In genomic region chr4:42460043-42460442, GRCh38 we compare ENCODE assay signal across 13 cellular contexts.
DNase-seq lines count a peak whose midpoint lies in the region; ATAC-seq, FAIRE-seq and TF ChIP-seq lines count a peak whose summit lies in the region.
"Had no signal": no experiment of that assay in that cellular context is flagged by ENCODE, and none has a peak within 500 bp of the region (broad histone marks: within the 10 kb centered on the region; RNA-seq: fewer than 3 reads in every experiment).

No MANE protein-coding gene starts in this region.

- H3K9me3 Mint-ChIP-seq in Caco-2 (ENCODE audit: unreplicated experiment) = no peaks in the 10 kb centered on the region

- no peaks in the 10 kb centered on the region; the same call in 1 of the 2 replicates for H3K36me3 ChIP-seq in Caco-2 (ENCODE audit: control insufficient read depth, insufficient read depth, low read length)
- H3K36me3 ChIP-seq: ovary had no signal

- no peaks in the 10 kb centered on the region for H3K9me3 ChIP-seq in Caco-2
- H3K9me3 ChIP-seq: A549, ovary, transverse colon had no signal

- intact Hi-C loops in Caco-2 (cut with micrococcal nuclease; ENCODE audit: unreplicated experiment) = loop anchor here (5.0 kb wide), 1 partner anchor 58 kb away; no protein-coding TSS in a partner anchor

- H3K4me1 ChIP-seq in Caco-2 = peaks cover 4% of the 10 kb centered on the region; the same call in 1 of the 2 replicates
- H3K4me1 ChIP-seq: A549, transverse colon had no signal

- BruUV-seq in Caco-2 (replicated peaks; lab: Mats Ljungman, UMichigan) = no TSS peak

- POLR2A ChIA-PET in Caco-2 (lab: Charles Lee) = no interaction called here

- peak; percentile 46 to 58 for DNase-seq in Caco-2
- DNase-seq in GM19238 (ENCODE audit: insufficient read length, low spot score) = peak; percentile 11
- no peak for DNase-seq in stimulated activated CD4-positive, alpha-beta T cell treated with anti-CD3 and anti-CD28 coated beads, Interleukin-4, amount 100 ng/mL, for 4 hours
- no peak for DNase-seq in OCI-M2 (lab: John Stamatoyannopoulos, UW; ENCODE audit: unreplicated experiment)
- DNase-seq in hepatic stellate cell (ENCODE audit: low spot score) = no peak
- DNase-seq in H54 (ENCODE audit: insufficient read length, low spot score) = no peak
- DNase-seq: cerebellar nuclear complex, NCI-H146, ovary, transverse colon had no signal

- FAIRE-seq in H54 (lab: Jason Lieb, UNC) = no peak
- FAIRE-seq: A549 had no signal

- H3K27me3 ChIP-seq in Caco-2 (replicated peaks; ENCODE audit: control insufficient read depth, insufficient read depth, low read length) = no peaks in the 10 kb centered on the region
- H3K27me3 ChIP-seq: ovary, transverse colon had no signal

- H3K4me3 ChIP-seq in Caco-2 (ENCODE audit: low read depth, low read length) = no peak overlapping the region
- H3K4me3 ChIP-seq: A549, ovary, transverse colon had no signal

- H3K27me3 Mint-ChIP-seq in Caco-2 (ENCODE audit: insufficient read depth, unreplicated experiment) = no peaks in the 10 kb centered on the region

- no peak for TF ChIP-seq POLR2A in H54 (IDR thresholded peaks at IDR 0.05; ENCODE audit: low read depth, low read length)

- H3K27ac Mint-ChIP-seq in Caco-2 (ENCODE audit: unreplicated experiment) = no peak overlapping the region

- CTCF ChIA-PET in Caco-2 (lab: Charles Lee) = no interaction called here

- no peaks in the 10 kb centered on the region for H3K4me1 Mint-ChIP-seq in Caco-2 (ENCODE audit: low read depth, unreplicated experiment)

- peaks cover 18% of the 10 kb centered on the region for H3K36me3 Mint-ChIP-seq in Caco-2 (ENCODE audit: insufficient read depth, unreplicated experiment)

- TF ChIP-seq CTCF in Caco-2 (IDR thresholded peaks at IDR 0.05; ENCODE audit: insufficient read depth in 1 of 2, low read depth in 1 of 2, low read length in 1 of 2, severe bottlenecking in 1 of 2, unreplicated experiment in 1 of 2) = no peak

- ATAC-seq in HG02610 (IDR thresholded peaks at IDR 0.05; ENCODE audit: unreplicated experiment) (peak; percentile 99), HG03378 (IDR thresholded peaks at IDR 0.05; ENCODE audit: unreplicated experiment) (peak; percentile 100)
- ATAC-seq: A549 had no signal

- H3K4me3 Mint-ChIP-seq in Caco-2 (ENCODE audit: unreplicated experiment) = no peak overlapping the region

Comparison
In these comparisons a context has a peak if more than half of its experiments do, and no peak if none do; other contexts are left out.
1. DNase-seq: peak in Caco-2 (2 of 2) and GM19238 (single experiment); none in stimulated activated CD4-positive, alpha-beta T cell treated with anti-CD3 and anti-CD28 coated beads, Interleukin-4, amount 100 ng/mL, for 4 hours (0 of 2), OCI-M2 (single experiment), hepatic stellate cell (single experiment) and H54 (single experiment).